ENCODE assay signal across 12 cellular contexts in genomic region chr7:103660455-103661371, GRCh38.
DNase-seq lines count a peak whose midpoint lies in the region; ATAC-seq, FAIRE-seq and TF ChIP-seq lines count a peak whose summit lies in the region.
"Had no signal": no experiment of that assay in that cellular context is flagged by ENCODE, and none has a peak within 500 bp of the region (broad histone marks: within the 10 kb centered on the region; RNA-seq: fewer than 3 reads in every experiment).

No MANE protein-coding gene starts in this region.

- TF ChIP-seq CTCF in epithelial cell of proximal tubule (conservative IDR thresholded peaks at IDR 0.05; ENCODE audit: low read depth, low read length), result no peak
- TF ChIP-seq CTCF in pancreas (IDR thresholded peaks at IDR 0.05), result no peak

- peaks cover 0 to 7% (median 0%) of the 10 kb centered on the region in 3 donors for H3K4me1 ChIP-seq in pancreas
- H3K4me1 ChIP-seq in naive thymus-derived CD4-positive, alpha-beta T cell (ENCODE audit: control insufficient read depth in 2 of 2, insufficient read depth in 2 of 2, low read length in 2 of 2), result no peaks in the 10 kb centered on the region
- H3K4me1 ChIP-seq: ascending aorta had no signal

- DNase-seq in GM04503 (ENCODE audit: low read depth) (peak; percentile 29), NCI-H748 (lab: John Stamatoyannopoulos, UW; ENCODE audit: unreplicated experiment) (peak; percentile 13), epithelial cell of proximal tubule (ENCODE audit: low read depth) (peak; percentile 92), pancreas (no peak)
- no peak for DNase-seq in activated T-cell treated with anti-CD3 and anti-CD28 coated beads, Interleukin-2, amount 50 U/mL, for 24 hours
- no peak for DNase-seq in stimulated activated CD4-positive, alpha-beta T cell treated with anti-CD3 and anti-CD28 coated beads, Interleukin-15, amount 100 ng/mL, for 24 hours
- no peak for DNase-seq in naive thymus-derived CD4-positive, alpha-beta T cell
- DNase-seq: naive B cell; NCI-H187; stimulated activated naive CD8-positive, alpha-beta T cell treated with anti-CD3 and anti-CD28 coated beads, Interleukin-15, amount 100 ng/mL, for 72 hours had no signal

- peak; percentile 77 to 93 (median 89) for ATAC-seq in pancreas
- ATAC-seq in GM18502 (IDR thresholded peaks at IDR 0.05; ENCODE audit: poor library complexity, unreplicated experiment), result no peak
- no peak for ATAC-seq in naive thymus-derived CD4-positive, alpha-beta T cell
- ATAC-seq: stimulated activated naive CD8-positive, alpha-beta T cell treated with anti-CD3 and anti-CD28 coated beads, Interleukin-15, amount 100 ng/mL, for 72 hours had no signal

- H3K27ac Mint-ChIP-seq in activated T-cell treated with anti-CD3 and anti-CD28 coated beads, Interleukin-2, amount 50 U/mL, for 24 hours, result no peak overlapping the region
- no peak overlapping the region for H3K27ac Mint-ChIP-seq in naive thymus-derived CD4-positive, alpha-beta T cell
- H3K27ac Mint-ChIP-seq: naive B cell; stimulated activated naive CD8-positive, alpha-beta T cell treated with anti-CD3 and anti-CD28 coated beads, Interleukin-15, amount 100 ng/mL, for 72 hours had no signal

- H3K9me3 Mint-ChIP-seq in activated T-cell treated with anti-CD3 and anti-CD28 coated beads, Interleukin-2, amount 50 U/mL, for 24 hours, result no peaks in the 10 kb centered on the region
- H3K9me3 Mint-ChIP-seq in naive thymus-derived CD4-positive, alpha-beta T cell, result no peaks in the 10 kb centered on the region
- H3K9me3 Mint-ChIP-seq: stimulated activated naive CD8-positive, alpha-beta T cell treated with anti-CD3 and anti-CD28 coated beads, Interleukin-15, amount 100 ng/mL, for 72 hours had no signal

- FAIRE-seq in pancreas (lab: Jason Lieb, UNC), result no peak

- 74 to 80% methylated on average over 7 of the region's 7 CpGs for WGBS in pancreas, 2 donors

- no peaks in the 10 kb centered on the region for H3K4me1 Mint-ChIP-seq in activated T-cell treated with anti-CD3 and anti-CD28 coated beads, Interleukin-2, amount 50 U/mL, for 24 hours (ENCODE audit: low read depth)
- H3K4me1 Mint-ChIP-seq in naive thymus-derived CD4-positive, alpha-beta T cell, result no peaks in the 10 kb centered on the region
- H3K4me1 Mint-ChIP-seq: naive B cell; stimulated activated naive CD8-positive, alpha-beta T cell treated with anti-CD3 and anti-CD28 coated beads, Interleukin-15, amount 100 ng/mL, for 72 hours had no signal

- peak overlapping the region in 2 of 4 donors; percentile 30 to 57 for H3K27ac ChIP-seq in pancreas
- H3K27ac ChIP-seq in naive thymus-derived CD4-positive, alpha-beta T cell (ENCODE audit: low read depth, low read length), result no peak overlapping the region
- H3K27ac ChIP-seq: ascending aorta had no signal

- no peaks in the 10 kb centered on the region for H3K36me3 ChIP-seq in pancreas
- no peaks in the 10 kb centered on the region for H3K36me3 ChIP-seq in naive thymus-derived CD4-positive, alpha-beta T cell (ENCODE audit: control insufficient read depth in 2 of 3, insufficient read depth in 3 of 3, low read length in 3 of 3)
- H3K36me3 ChIP-seq: ascending aorta had no signal

- CTCF ChIA-PET in naive thymus-derived CD4-positive, alpha-beta T cell (lab: Charles Lee), result no interaction called here

- H3K27me3 ChIP-seq in pancreas, result no peaks in the 10 kb centered on the region
- H3K27me3 ChIP-seq in naive thymus-derived CD4-positive, alpha-beta T cell (ENCODE audit: control insufficient read depth in 2 of 2, insufficient read depth in 2 of 2, low read length in 2 of 2), result no peaks in the 10 kb centered on the region
- H3K27me3 ChIP-seq: ascending aorta had no signal

- no peaks in the 10 kb centered on the region for H3K27me3 Mint-ChIP-seq in activated T-cell treated with anti-CD3 and anti-CD28 coated beads, Interleukin-2, amount 50 U/mL, for 24 hours
- peaks cover 0 to 15% (median 4%) of the 10 kb centered on the region in 5 donors for H3K27me3 Mint-ChIP-seq in naive thymus-derived CD4-positive, alpha-beta T cell
- H3K27me3 Mint-ChIP-seq: stimulated activated naive CD8-positive, alpha-beta T cell treated with anti-CD3 and anti-CD28 coated beads, Interleukin-15, amount 100 ng/mL, for 72 hours had no signal

- H3K4me3 Mint-ChIP-seq in activated T-cell treated with anti-CD3 and anti-CD28 coated beads, Interleukin-2, amount 50 U/mL, for 24 hours, result no peak overlapping the region
- no peak overlapping the region for H3K4me3 Mint-ChIP-seq in naive thymus-derived CD4-positive, alpha-beta T cell
- H3K4me3 Mint-ChIP-seq: naive B cell; stimulated activated naive CD8-positive, alpha-beta T cell treated with anti-CD3 and anti-CD28 coated beads, Interleukin-15, amount 100 ng/mL, for 72 hours had no signal

- H3K9me3 ChIP-seq in pancreas, result no peaks in the 10 kb centered on the region
- H3K9me3 ChIP-seq in naive thymus-derived CD4-positive, alpha-beta T cell (ENCODE audit: control insufficient read depth in 2 of 3, low read length in 3 of 3), result no peaks in the 10 kb centered on the region
- H3K9me3 ChIP-seq: ascending aorta had no signal

- H3K36me3 Mint-ChIP-seq in activated T-cell treated with anti-CD3 and anti-CD28 coated beads, Interleukin-2, amount 50 U/mL, for 24 hours (ENCODE audit: low read depth), result no peaks in the 10 kb centered on the region
- H3K36me3 Mint-ChIP-seq in naive thymus-derived CD4-positive, alpha-beta T cell, result no peaks in the 10 kb centered on the region
- H3K36me3 Mint-ChIP-seq: naive B cell had no signal

- POLR2A ChIA-PET in naive thymus-derived CD4-positive, alpha-beta T cell (lab: Charles Lee), result no interaction called here

- intact Hi-C loops in pancreas (cut with DNase I), result no loop called here
- intact Hi-C loops in naive thymus-derived CD4-positive, alpha-beta T cell (cut with micrococcal nuclease), result no loop called here

- H3K4me3 ChIP-seq in epithelial cell of proximal tubule (ENCODE audit: low read depth, low read length), result no peak overlapping the region
- H3K4me3 ChIP-seq in pancreas, result no peak overlapping the region
- H3K4me3 ChIP-seq in naive thymus-derived CD4-positive, alpha-beta T cell (ENCODE audit: low read length), result no peak overlapping the region
- H3K4me3 ChIP-seq: ascending aorta had no signal

Comparison
In these comparisons a context has a peak if more than half of its experiments do, and no peak if none do; other contexts are left out.
1. DNase-seq: peak in GM04503 (single experiment), NCI-H748 (single experiment) and epithelial cell of proximal tubule (single experiment); none in pancreas (0 of 6), activated T-cell treated with anti-CD3 and anti-CD28 coated beads, Interleukin-2, amount 50 U/mL, for 24 hours (single experiment), stimulated activated CD4-positive, alpha-beta T cell treated with anti-CD3 and anti-CD28 coated beads, Interleukin-15, amount 100 ng/mL, for 24 hours (single experiment) and naive thymus-derived CD4-positive, alpha-beta T cell (0 of 9).
2. ATAC-seq: peak in pancreas (4 of 4); none in GM18502 (single experiment) and naive thymus-derived CD4-positive, alpha-beta T cell (single experiment).